ENCODE assay signal across 30 cellular contexts in genomic region chr10:115662424-115662823, GRCh38.
"Had no signal": no experiment of that assay in that cellular context is flagged by ENCODE, and none has a peak within 500 bp of the region (broad histone marks: within the 10 kb centered on the region; RNA-seq: fewer than 3 reads in every experiment).

No MANE protein-coding gene starts in this region.

- H3K36me3 ChIP-seq: neural progenitor cell, ovary, spleen, suprapubic skin, tibial artery, upper lobe of left lung, vagina had no signal

- H3K9ac ChIP-seq: neural progenitor cell, parathyroid adenoma had no signal

- H3K79me2 ChIP-seq: parathyroid adenoma had no signal

- H3K9me3 ChIP-seq: ovary, psoas muscle, spleen, suprapubic skin, testis, tibial artery, upper lobe of left lung, vagina had no signal

- H3K4me2 ChIP-seq: neural progenitor cell, smooth muscle cell had no signal

- DNase-seq: naive thymus-derived CD4-positive, alpha-beta T cell; natural killer cell; occipital lobe; ovary; posterior cingulate gyrus; psoas muscle; right cardiac atrium; spleen; stimulated activated CD4-positive, alpha-beta T cell treated with anti-CD3 and anti-CD28 coated beads, Interleukin-12 subunit alpha, Interleukin-12 subunit beta, amount 100 ng/mL, for 4 hours; stimulated activated CD4-positive, alpha-beta T cell treated with anti-CD3 and anti-CD28 coated beads, Interleukin-1b, Interleukin-23, amount 100 ng/mL, for 48 hours; stimulated activated CD4-positive, alpha-beta T cell treated with anti-CD3 and anti-CD28 coated beads, Interleukin-4, amount 100 ng/mL, for 1 hour; stimulated activated CD4-positive, alpha-beta T cell treated with anti-CD3 and anti-CD28 coated beads, Interleukin-4, amount 100 ng/mL, for 4 hours; stimulated activated CD8-positive, alpha-beta memory T cell treated with anti-CD3 and anti-CD28 coated beads, Interleukin-4, amount 100 ng/mL, for 48 hours; stimulated activated naive CD4-positive, alpha-beta T cell; stimulated activated naive CD8-positive, alpha-beta T cell treated with anti-CD3 and anti-CD28 coated beads, Interleukin-15, amount 100 ng/mL, for 72 hours; stimulated activated naive CD8-positive, alpha-beta T cell treated with anti-CD3 and anti-CD28 coated beads, Interleukin-15, Interleukin-2, amounts not matched to agents 100 U/mL and 50 U/mL, for 24 hours; substantia nigra; testis; tibial artery; trophoblast cell; upper lobe of left lung had no signal

- ATAC-seq: naive thymus-derived CD4-positive, alpha-beta T cell; natural killer cell; psoas muscle; right cardiac atrium; sciatic nerve; stimulated activated memory B cell treated with anti-CD40 and anti-IgM and Interleukin-4, amounts not matched to agents 10 μg/mL and 1 μg/mL and 100 μg/mL, for 72 hours; stimulated activated naive CD8-positive, alpha-beta T cell treated with anti-CD3 and anti-CD28 coated beads, Interleukin-15, amount 100 ng/mL, for 72 hours; stimulated activated naive CD8-positive, alpha-beta T cell treated with anti-CD3 and anti-CD28 coated beads, Interleukin-15, Interleukin-2, amounts not matched to agents 100 U/mL and 50 U/mL, for 24 hours had no signal

- H2AFZ ChIP-seq: neural progenitor cell, parathyroid adenoma had no signal

- H3K27ac ChIP-seq: neural progenitor cell, ovary, parathyroid adenoma, psoas muscle, skin epidermis, spleen, suprapubic skin, testis, tibial artery, upper lobe of left lung, vagina had no signal

- FAIRE-seq: urothelium cell line had no signal

- H3K27me3 ChIP-seq: neural progenitor cell, ovary, spleen, suprapubic skin, testis, tibial artery, upper lobe of left lung, vagina had no signal

- H3K4me1 ChIP-seq: neural progenitor cell, parathyroid adenoma, psoas muscle, spleen, suprapubic skin, testis, tibial artery, upper lobe of left lung, vagina had no signal

- H3K4me3 ChIP-seq: neural progenitor cell, ovary, psoas muscle, skin epidermis, smooth muscle cell, spleen, suprapubic skin, testis, tibial artery, upper lobe of left lung, vagina had no signal
